In genomic region chr13:111025310-111025709, GRCh38 we compare ENCODE assay signal across 28 cellular contexts.
"Had no signal": no experiment of that assay in that cellular context is flagged by ENCODE, and none has a peak within 500 bp of the region (broad histone marks: within the 10 kb centered on the region; RNA-seq: fewer than 3 reads in every experiment).

No MANE protein-coding gene starts in this region.

- H3K4me3 ChIP-seq: neural progenitor cell, ovary, psoas muscle, skin epidermis, stomach, thoracic aorta, thyroid gland, tibial nerve, upper lobe of left lung, vagina had no signal

- H2AFZ ChIP-seq: neural progenitor cell, parathyroid adenoma had no signal

- ATAC-seq: natural killer cell; psoas muscle; right cardiac atrium; sciatic nerve; stimulated activated effector memory CD8-positive, alpha-beta T cell treated with anti-CD3 and anti-CD28 coated beads, Interleukin-12 subunit alpha, Interleukin-12 subunit beta, amount 100 ng/mL, for 72 hours; stimulated activated naive B cell treated with anti-CD40 and anti-IgM and Interleukin-4, amounts not matched to agents 10 μg/mL and 1 μg/mL and 100 μg/mL, for 72 hours had no signal

- H3K27me3 ChIP-seq: neural progenitor cell, ovary, thyroid gland, tibial nerve, upper lobe of left lung, vagina had no signal

- H3K36me3 Mint-ChIP-seq: neural progenitor cell; stimulated activated effector memory CD8-positive, alpha-beta T cell treated with anti-CD3 and anti-CD28 coated beads, Interleukin-12 subunit alpha, Interleukin-12 subunit beta, amount 100 ng/mL, for 72 hours had no signal

- H3K4me1 ChIP-seq: neural progenitor cell, parathyroid adenoma, psoas muscle, stomach, thyroid gland, upper lobe of left lung, vagina had no signal

- H3K9me3 ChIP-seq: thyroid gland had no signal

- H3K4me2 ChIP-seq: neural progenitor cell had no signal

- H3K4me3 Mint-ChIP-seq: natural killer cell; nephron; neural progenitor cell; stimulated activated effector memory CD8-positive, alpha-beta T cell treated with anti-CD3 and anti-CD28 coated beads, Interleukin-12 subunit alpha, Interleukin-12 subunit beta, amount 100 ng/mL, for 72 hours; stimulated activated naive B cell treated with anti-CD40 and anti-IgM and Interleukin-4, amounts not matched to agents 10 μg/mL and 1 μg/mL and 100 μg/mL, for 72 hours; stimulated activated naive CD8-positive, alpha-beta T cell treated with anti-CD3 and anti-CD28 coated beads, Interleukin-15, Interleukin-2, amounts not matched to agents 100 ng/mL and 50 ng/mL, for 24 hours had no signal

- H3K27ac Mint-ChIP-seq: natural killer cell; nephron; neural progenitor cell; progenitor cell of endocrine pancreas; stimulated activated effector memory CD8-positive, alpha-beta T cell treated with anti-CD3 and anti-CD28 coated beads, Interleukin-12 subunit alpha, Interleukin-12 subunit beta, amount 100 ng/mL, for 72 hours; stimulated activated naive B cell treated with anti-CD40 and anti-IgM and Interleukin-4, amounts not matched to agents 10 μg/mL and 1 μg/mL and 100 μg/mL, for 72 hours; stimulated activated naive CD8-positive, alpha-beta T cell treated with anti-CD3 and anti-CD28 coated beads, Interleukin-15, Interleukin-2, amounts not matched to agents 100 ng/mL and 50 ng/mL, for 24 hours had no signal

- H3K9ac ChIP-seq: neural progenitor cell, parathyroid adenoma had no signal

- DNase-seq: natural killer cell; occipital lobe; ovary; posterior cingulate gyrus; psoas muscle; right cardiac atrium; stimulated activated CD4-positive, alpha-beta T cell treated with anti-CD3 and anti-CD28 coated beads, Interleukin-15, amount 100 ng/mL, for 24 hours; stimulated activated CD4-positive, alpha-beta T cell treated with anti-CD3 and anti-CD28 coated beads, Interleukin-2, amount 100 ng/mL, for 24 hours; stimulated activated CD4-positive, alpha-beta T cell treated with anti-CD3 and anti-CD28 coated beads, Interleukin-2, amount 100 ng/mL, for 48 hours; stimulated activated CD4-positive, alpha-beta T cell treated with anti-CD3 and anti-CD28 coated beads, Interleukin-4, amount 100 ng/mL, for 24 hours; stimulated activated naive B cell treated with anti-CD40 and anti-IgM and Interleukin-4, amounts not matched to agents 10 μg/mL and 1 μg/mL and 100 μg/mL, for 72 hours; stimulated activated naive CD4-positive, alpha-beta T cell treated with Interleukin-2 at 50 U/mL for 16 hours; stomach; thyroid gland; trophoblast cell; upper lobe of left lung had no signal

- H3K27ac ChIP-seq: neural progenitor cell, ovary, parathyroid adenoma, psoas muscle, skin epidermis, stomach, thoracic aorta, thyroid gland, tibial nerve, upper lobe of left lung, vagina had no signal

- H3K79me2 ChIP-seq: parathyroid adenoma had no signal

- FAIRE-seq: urothelium cell line had no signal

- H3K36me3 ChIP-seq: neural progenitor cell, ovary, stomach, thoracic aorta, thyroid gland, tibial nerve, upper lobe of left lung, vagina had no signal

- H3K4me1 Mint-ChIP-seq: natural killer cell; stimulated activated effector memory CD8-positive, alpha-beta T cell treated with anti-CD3 and anti-CD28 coated beads, Interleukin-12 subunit alpha, Interleukin-12 subunit beta, amount 100 ng/mL, for 72 hours; stimulated activated naive B cell treated with anti-CD40 and anti-IgM and Interleukin-4, amounts not matched to agents 10 μg/mL and 1 μg/mL and 100 μg/mL, for 72 hours had no signal
